Comparison of ENCODE assay signal across 8 cellular contexts in the genomic region with DNA sequence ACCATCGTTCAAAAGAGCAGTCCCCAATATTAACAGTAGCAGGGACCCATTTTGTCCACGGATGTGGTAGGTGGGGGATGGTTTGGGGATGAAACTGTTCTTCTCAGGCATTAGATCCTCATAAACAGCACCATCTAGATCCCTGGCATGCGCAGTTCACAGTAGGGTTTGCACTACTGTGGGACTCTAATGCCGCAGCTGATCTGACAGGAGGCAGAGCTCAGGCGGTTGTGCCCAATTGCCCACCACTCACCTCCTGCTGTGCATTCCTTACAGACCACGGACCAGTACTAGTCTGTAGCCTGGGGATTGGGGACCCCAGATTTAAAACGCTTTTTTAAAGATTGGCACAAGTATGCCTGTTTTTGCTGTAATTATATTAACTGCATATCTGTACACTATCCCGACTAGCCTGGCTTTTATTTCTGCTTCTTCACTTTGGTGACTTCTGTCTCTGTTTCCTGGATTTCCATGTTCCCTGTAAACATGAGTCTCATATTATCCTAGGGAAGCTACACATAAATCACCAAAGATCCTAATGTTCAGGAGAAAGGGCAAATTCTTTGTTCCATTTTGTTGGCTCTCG.
A peak's percentile ranks its signal among the peaks of the same experiment; 100 is the strongest.
DNase-seq lines count a peak whose midpoint lies in the region; ATAC-seq, FAIRE-seq and TF ChIP-seq lines count a peak whose summit lies in the region.

No MANE protein-coding gene starts in this region.

- no peaks in the 10 kb centered on the region for H3K27me3 ChIP-seq in endothelial cell of umbilical vein (ENCODE audit: control insufficient read depth in 2 of 2, insufficient read depth in 2 of 2, low read length in 2 of 2)
- no peaks in the 10 kb centered on the region for H3K27me3 ChIP-seq in muscle layer of duodenum (ENCODE audit: low read depth, low read length)

- no peak overlapping the region for H3K4me3 ChIP-seq in endothelial cell of umbilical vein (replicated peaks in 1 of 3; ENCODE audit: insufficient read depth in 1 of 3, low read depth in 1 of 3, low read length in 3 of 3)
- no peak overlapping the region for H3K4me3 ChIP-seq in muscle layer of duodenum (ENCODE audit: low read depth in 1 of 2, low read length in 2 of 2)

- intact Hi-C loops in Right ventricle myocardium inferior (cut with DNase I) (loop anchor here (1.0 to 10.0 kb wide), 10 partner anchors 23 to 1465 kb away; a partner anchor contains a TSS), cardiac septum (cut with DNase I) (loop anchor here (2.0 to 10.0 kb wide), 8 partner anchors 105 to 880 kb away; no protein-coding TSS in a partner anchor), endothelial cell of umbilical vein (cut with micrococcal nuclease) (loop anchor here (2.0 to 5.0 kb wide), 10 partner anchors 14 to 1210 kb away; a partner anchor contains a TSS)

- H3K36me3 ChIP-seq in endothelial cell of umbilical vein (ENCODE audit: control insufficient read depth in 2 of 2, extremely low read depth in 1 of 2, insufficient read depth in 2 of 2, low read length in 2 of 2): peaks cover 0 to 4% of the 10 kb centered on the region in 2 experiments
- peaks cover 0 to 7% of the 10 kb centered on the region in 2 donors for H3K36me3 ChIP-seq in muscle layer of duodenum (ENCODE audit: control insufficient read depth in 1 of 2, insufficient read depth in 2 of 2, low read length in 2 of 2)

- H3K27ac ChIP-seq in endothelial cell of umbilical vein (ENCODE audit: insufficient read depth, low read depth, low read length): peak overlapping the region; percentile 97
- peak overlapping the region; percentile 82 for H3K27ac ChIP-seq in muscle layer of duodenum (ENCODE audit: low read length)

- H3K9me3 ChIP-seq in endothelial cell of umbilical vein (replicated peaks; ENCODE audit: control insufficient read depth, insufficient read depth, low read length) (no peaks in the 10 kb centered on the region), muscle layer of duodenum (ENCODE audit: control insufficient read depth in 1 of 2, low read length in 2 of 2) (no peaks in the 10 kb centered on the region)

- POLR2A ChIA-PET in endothelial cell of umbilical vein (lab: Charles Lee): no interaction called here

- no peaks in the 10 kb centered on the region for H4K20me1 ChIP-seq in endothelial cell of umbilical vein (replicated peaks; ENCODE audit: control insufficient read depth, extremely low read depth, insufficient read depth, low read length)

- CTCF ChIA-PET in endothelial cell of umbilical vein (lab: Charles Lee): interaction anchor here (1.9 to 2.2 kb wide), 2 partner anchors 41 to 104 kb away, joined by 8 to 10 read pairs; no protein-coding TSS in a partner anchor

- H2AFZ ChIP-seq in endothelial cell of umbilical vein (ENCODE audit: low read depth, low read length): no peak overlapping the region

- no peaks in the 10 kb centered on the region for H3K9me1 ChIP-seq in endothelial cell of umbilical vein (replicated peaks; ENCODE audit: control insufficient read depth, extremely low read depth, insufficient read depth, low read length)

- TF ChIP-seq POLR2A in endothelial cell of umbilical vein (IDR thresholded peaks at IDR 0.05; ENCODE audit: low read depth, low read length): no peak

- peak overlapping the region; percentile 48 for H3K4me2 ChIP-seq in endothelial cell of umbilical vein (ENCODE audit: insufficient read depth, low read length)

- TF ChIP-seq CTCF in endothelial cell of umbilical vein (IDR thresholded peaks at IDR 0.05; ENCODE audit: extremely low read depth in 1 of 2, insufficient read depth in 1 of 2, low read depth in 1 of 2, low read length in 2 of 2): no peak

- FAIRE-seq in endothelial cell of umbilical vein (lab: Jason Lieb, UNC): no peak

- dilution Hi-C loops in endothelial cell of umbilical vein (cut with MboI; ENCODE audit: extremely low pct_ligation_motif_present, low sequenced_read_pairs): no loop called here

- peak overlapping the region; percentile 47 for H3K9ac ChIP-seq in endothelial cell of umbilical vein (replicated peaks; ENCODE audit: extremely low read depth, insufficient read depth, low read length)

- ATAC-seq in Right ventricle myocardium inferior (peak; percentile 33), GM21737 (IDR thresholded peaks at IDR 0.05; ENCODE audit: unreplicated experiment) (no peak)

- peaks cover 25% of the 10 kb centered on the region for H3K79me2 ChIP-seq in endothelial cell of umbilical vein (ENCODE audit: control insufficient read depth, insufficient read depth, low read length)

- BruUV-seq in endothelial cell of umbilical vein (replicated peaks; lab: Mats Ljungman, UMichigan): TSS peak; percentile 74

- H3K4me1 ChIP-seq in endothelial cell of umbilical vein (ENCODE audit: control insufficient read depth, extremely low read depth, insufficient read depth, low read length) (peaks cover 23% of the 10 kb centered on the region), muscle layer of duodenum (ENCODE audit: control insufficient read depth in 1 of 2, insufficient read depth in 2 of 2, low read length in 2 of 2) (peaks cover 0 to 11% of the 10 kb centered on the region in 2 donors)

- DNase-seq in Right ventricle myocardium inferior (ENCODE audit: missing footprints) (no peak), cardiac septum (ENCODE audit: low spot score) (no peak), endothelial cell of umbilical vein (ENCODE audit: low read depth, low spot score) (no peak), NCI-H1436 treated with DMSO at 0.1 percent for 48 hours (lab: John Stamatoyannopoulos, UW) (no peak), occipital lobe (lab: John Stamatoyannopoulos, UW) (no peak)
- no peak for DNase-seq in activated naive CD4-positive, alpha-beta T cell (lab: John Stamatoyannopoulos, UW)

TF ChIP-seq in endothelial cell of umbilical vein, 7 proteins besides CTCF, POLR2A, EP300 and RAD21:
- TF ChIP-seq FOS (IDR thresholded peaks at IDR 0.05; ENCODE audit: borderline replicate concordance, insufficient read depth, low read length): no peak
- no peak for TF ChIP-seq POLR2AphosphoS5 (IDR thresholded peaks at IDR 0.05; ENCODE audit: insufficient read depth, low read depth, low read length)
- TF ChIP-seq GATA2 (IDR thresholded peaks at IDR 0.05; ENCODE audit: insufficient read depth, insufficient read length, low read depth, low read length): no peak
- TF ChIP-seq EZH2 (IDR thresholded peaks at IDR 0.05; ENCODE audit: borderline replicate concordance, low read depth, low read length, severe bottlenecking): no peak
- TF ChIP-seq MYC (IDR thresholded peaks at IDR 0.05; ENCODE audit: low read depth, low read length): no peak
- no peak for TF ChIP-seq JUN (IDR thresholded peaks at IDR 0.05; ENCODE audit: borderline replicate concordance, insufficient read depth, insufficient read length, low read depth)
- TF ChIP-seq, protein P1, sequence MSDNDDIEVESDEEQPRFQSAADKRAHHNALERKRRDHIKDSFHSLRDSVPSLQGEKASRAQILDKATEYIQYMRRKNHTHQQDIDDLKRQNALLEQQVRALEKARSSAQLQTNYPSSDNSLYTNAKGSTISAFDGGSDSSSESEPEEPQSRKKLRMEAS (IDR thresholded peaks at IDR 0.05; ENCODE audit: insufficient read depth, insufficient read length): no peak
